Comparison of ENCODE assay signal across 20 cellular contexts in the genomic region with DNA sequence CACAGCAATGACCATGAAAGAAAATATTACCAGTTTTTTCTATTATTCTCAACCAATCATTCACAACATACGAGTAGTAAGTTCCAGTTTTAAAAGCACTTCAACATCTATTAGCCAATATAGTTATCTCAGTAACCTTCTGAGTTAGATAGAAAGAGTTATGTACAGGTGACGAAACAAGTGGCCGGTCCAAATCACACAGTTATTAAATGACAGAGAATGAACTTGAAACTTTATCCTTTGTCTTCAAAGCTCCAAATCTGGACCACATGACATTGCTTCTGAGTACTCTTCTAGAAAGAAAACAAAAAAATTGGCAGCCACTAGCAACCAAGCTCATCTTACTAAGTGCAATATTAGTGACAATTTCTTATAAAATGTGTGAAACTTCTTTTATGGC.
"Had no signal": no experiment of that assay in that cellular context is flagged by ENCODE, and none has a peak within 500 bp of the region (broad histone marks: within the 10 kb centered on the region; RNA-seq: fewer than 3 reads in every experiment).

No MANE protein-coding gene starts in this region.

- H3K36me3 Mint-ChIP-seq: IgD-negative memory B cell, T-cell had no signal

- H3K4me3 Mint-ChIP-seq: IgD-negative memory B cell, T-cell had no signal

- H3K4me1 Mint-ChIP-seq: IgD-negative memory B cell, T-cell had no signal

- DNase-seq: MV-4-11; NCI-H1048; NCI-H1105; NCI-H1436 treated with DMSO at 0.1 percent for 48 hours; NCI-H1694; NCI-H187 treated with DMSO at 0.1 percent for 48 hours; NCI-H2081 treated with DMSO at 0.1 percent for 48 hours; NCI-H2227 treated with DMSO at 0.1 percent for 48 hours; NCI-H524; NCI-H526 treated with DMSO at 0.1 percent for 48 hours; NCI-H748 treated with DMSO at 0.1 percent for 48 hours; NK-92 treated with Interleukin-12 subunit alpha and Interleukin-12 subunit beta, amount 100 ng/mL, for 24 hours; PC-3; SHP77; SK-N-SH; SW 1271; T-cell had no signal

- H3K27ac Mint-ChIP-seq: IgD-negative memory B cell, T-cell had no signal

- H3K27me3 Mint-ChIP-seq: T-cell had no signal

- ATAC-seq: K562, Panc1, PC-3, T-cell had no signal
